30 cellular contexts compared by ENCODE assay signal in the genomic region with DNA sequence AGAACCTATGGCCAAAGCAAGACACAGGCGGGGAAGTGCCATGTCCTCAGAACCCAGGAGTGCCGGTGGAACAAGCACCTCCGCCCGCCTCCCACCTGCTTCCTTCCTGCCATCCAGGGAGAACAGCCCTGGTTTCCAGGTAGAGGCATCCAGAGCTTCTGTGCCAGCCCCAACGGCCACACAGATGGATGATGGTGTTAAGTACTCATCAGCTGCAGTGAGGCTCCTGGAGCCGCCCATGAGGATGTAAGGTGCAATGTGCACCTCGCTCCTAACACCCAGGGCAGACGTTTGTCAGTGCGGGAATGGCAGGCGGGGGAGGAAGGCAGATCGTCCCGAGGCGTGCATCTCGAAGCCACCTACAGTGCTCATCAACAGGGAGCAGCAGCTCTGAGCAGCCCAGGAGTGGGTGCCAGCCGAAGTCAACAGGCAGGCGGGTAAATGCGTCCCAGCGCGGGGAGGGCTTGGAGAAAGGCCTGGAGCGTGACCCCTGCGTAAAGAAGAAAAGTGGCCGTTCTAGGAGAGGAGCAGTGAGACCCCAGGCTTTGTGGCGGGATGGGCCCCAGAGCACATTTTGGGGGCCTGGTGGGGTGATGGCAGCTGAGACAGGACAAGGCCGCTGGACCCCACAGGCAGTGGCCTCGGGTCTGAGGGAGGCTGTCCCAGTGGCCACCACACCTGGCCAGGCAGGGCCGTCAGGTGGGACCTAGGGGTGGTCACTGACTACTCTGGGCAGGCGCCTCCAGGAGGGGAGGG. TPM values are rescaled to one million over a fixed set of nuclear protein-coding genes. Genes with fewer than 3 reads are reported as not detected.
DNase-seq lines count a peak whose midpoint lies in the region; ATAC-seq, FAIRE-seq and TF ChIP-seq lines count a peak whose summit lies in the region.
"Had no signal": no experiment of that assay in that cellular context is flagged by ENCODE, and none has a peak within 500 bp of the region (broad histone marks: within the 10 kb centered on the region; RNA-seq: fewer than 3 reads in every experiment).

No MANE protein-coding gene starts in this region.

- H3K79me2 ChIP-seq in HepG2 (ENCODE audit: insufficient read depth, low read length) = no peaks in the 10 kb centered on the region
- H3K79me2 ChIP-seq: hepatocyte had no signal

- no TSS peak for BruUV-seq in HepG2 (replicated peaks; lab: Mats Ljungman, UMichigan)

- TF ChIP-seq EP300 in HepG2 (IDR thresholded peaks at IDR 0.05; ENCODE audit: low read depth in 2 of 2, low read length in 2 of 2) = no peak
- TF ChIP-seq EP300 in HepG2 (CRISPR knock-in tag; IDR thresholded peaks at IDR 0.05; ENCODE audit: borderline replicate concordance) = no peak

- TF ChIP-seq CTCF in RWPE2 (IDR thresholded peaks at IDR 0.05; ENCODE audit: poor library complexity, severe bottlenecking) = no peak
- TF ChIP-seq CTCF in HepG2 (CRISPR knock-in tag; IDR thresholded peaks at IDR 0.05) = no peak

- in situ Hi-C loops in HepG2 (cut with HindIII; ENCODE audit: extremely low pct_ligation_motif_present, low pct_unique_long_range_greater_than_20kb) = no loop called here

- CTCF ChIA-PET in HepG2 (lab: Yijun Ruan, JAX; ENCODE audit: low intra/inter-chr PET ratio, low total read pairs) = no interaction called here

- H3K36me3 ChIP-seq in RWPE2 (ENCODE audit: low read depth) (no peaks in the 10 kb centered on the region), HepG2 (replicated peaks in 1 of 2; ENCODE audit: control insufficient read depth in 1 of 2, insufficient read depth in 2 of 2, low read length in 2 of 2) (no peaks in the 10 kb centered on the region)
- H3K36me3 ChIP-seq: MG63, neutrophil, Peyer's patch, SJCRH30 had no signal

- H3K9ac ChIP-seq in HepG2 (ENCODE audit: insufficient read depth, low read depth, low read length) = no peak overlapping the region
- H3K9ac ChIP-seq: KMS-11 had no signal

- no peak for TF ChIP-seq RAD21 in HepG2 (CRISPR knock-in tag; IDR thresholded peaks at IDR 0.05)

- ATAC-seq in RWPE2 (ENCODE audit: low read depth) (no peak), HepG2 (no peak), HG02571 (IDR thresholded peaks at IDR 0.05; ENCODE audit: unreplicated experiment) (no peak)
- ATAC-seq: activated CD8-positive, alpha-beta T cell treated with anti-CD3 and anti-CD28 coated beads, Interleukin-2, amount 10 ng/mL, durations not matched to agents 7 days and 5 days; GM12878; stimulated activated naive CD8-positive, alpha-beta T cell treated with anti-CD3 and anti-CD28 coated beads, Interleukin-15, Interleukin-2, amounts not matched to agents 100 U/mL and 50 U/mL, for 24 hours had no signal

- TF ChIP-seq POLR2A in HepG2 (IDR thresholded peaks at IDR 0.05; ENCODE audit: insufficient read depth in 1 of 2, low read depth in 2 of 2, low read length in 2 of 2) = no peak

- no peak overlapping the region for H3K27ac ChIP-seq in RWPE2 (ENCODE audit: poor library complexity, severe bottlenecking)
- no peak overlapping the region for H3K27ac ChIP-seq in HepG2 (ENCODE audit: extremely low read length, insufficient read depth, low read length)
- H3K27ac ChIP-seq: hepatocyte, KMS-11, neutrophil, Peyer's patch, SJCRH30, testis had no signal

- DNase-seq in DMS53 (lab: John Stamatoyannopoulos, UW) (peak; percentile 26), DMS53 treated with DMSO at 0.1 percent for 48 hours (lab: John Stamatoyannopoulos, UW; ENCODE audit: unreplicated experiment) (no peak), RWPE2 (ENCODE audit: low spot score) (peak; percentile 60), HepG2 (ENCODE audit: low spot score) (no peak), posterior vena cava (ENCODE audit: low spot score) (peak; percentile 70)
- DNase-seq in activated effector memory CD4-positive, alpha-beta T cell treated with anti-CD3 and anti-CD28 coated beads, Interleukin-2, amount 50 U/mL, for 16 hours = no peak
- DNase-seq in stimulated activated CD4-positive, alpha-beta T cell treated with anti-CD3 and anti-CD28 coated beads, Interleukin-2, amount 100 ng/mL, for 48 hours = no peak
- DNase-seq: activated CD4-positive, alpha-beta T cell treated with anti-CD3 and anti-CD28 coated beads for 4 hours; activated CD8-positive, alpha-beta T cell treated with anti-CD3 and anti-CD28 coated beads, Interleukin-2, amount 10 ng/mL, durations not matched to agents 7 days and 5 days; amniotic stem cell; CD4-positive, alpha-beta T cell; foreskin melanocyte; MG63; NCI-H2029 treated with DMSO at 0.1 percent for 48 hours; NCI-H2227 treated with DMSO at 0.1 percent for 48 hours; NCI-H748 treated with DMSO at 0.1 percent for 48 hours; Peyer's patch; small intestine; stimulated activated naive CD8-positive, alpha-beta T cell treated with anti-CD3 and anti-CD28 coated beads, Interleukin-15, Interleukin-2, amounts not matched to agents 100 U/mL and 50 U/mL, for 24 hours; SW 1271; T-helper 9 cell; testis had no signal

- intact Hi-C loops in HepG2 (cut with micrococcal nuclease; ENCODE audit: unreplicated experiment) (no loop called here), posterior vena cava (cut with DNase I) (no loop called here)

- no peak overlapping the region for H3K4me2 ChIP-seq in HepG2 (ENCODE audit: low read depth, low read length)
- H3K4me2 ChIP-seq: hepatocyte, KMS-11 had no signal

- H3K4me1 ChIP-seq in RWPE2 (ENCODE audit: insufficient read depth, poor library complexity, severe bottlenecking) (no peaks in the 10 kb centered on the region), HepG2 (ENCODE audit: insufficient read depth, low read length) (peaks cover 20% of the 10 kb centered on the region)
- H3K4me1 ChIP-seq: Peyer's patch, testis had no signal

- FAIRE-seq in HepG2 (lab: Jason Lieb, UNC) = no peak
- FAIRE-seq: A204.1, D721Med, GM12878, small intestine had no signal

- H3K9me3 ChIP-seq in RWPE2 (ENCODE audit: severe bottlenecking) (no peaks in the 10 kb centered on the region), HepG2 (ENCODE audit: low read length) (no peaks in the 10 kb centered on the region)
- H3K9me3 ChIP-seq: MG63, neutrophil, Peyer's patch, SJCRH30, testis had no signal

- no peak overlapping the region for H2AFZ ChIP-seq in HepG2 (ENCODE audit: low read length)
- H2AFZ ChIP-seq: hepatocyte had no signal

- peaks cover 11% of the 10 kb centered on the region for H3K27me3 ChIP-seq in RWPE2 (ENCODE audit: insufficient read depth, poor library complexity, severe bottlenecking)
- peaks cover 28 to 90% of the 10 kb centered on the region in 2 experiments for H3K27me3 ChIP-seq in HepG2 (ENCODE audit: control insufficient read depth in 1 of 2, insufficient read depth in 2 of 2, low read length in 2 of 2)
- H3K27me3 ChIP-seq: hepatocyte, testis had no signal

- H3K4me3 ChIP-seq in RWPE2 (ENCODE audit: severe bottlenecking) (no peak overlapping the region), HepG2 (replicated peaks in 1 of 3; ENCODE audit: insufficient read depth in 1 of 3, low read depth in 2 of 3, low read length in 3 of 3) (peak overlapping the region in 1 of 3 experiments; percentile 42; a peak in 1 of 6 replicates)
- H3K4me3 ChIP-seq: GM12878, hepatocyte, MG63, Peyer's patch, testis had no signal

- POLR2A ChIA-PET in HepG2 (lab: Yijun Ruan, JAX) = no interaction called here

- H4K20me1 ChIP-seq in HepG2 (ENCODE audit: insufficient read depth, low read length) = no peaks in the 10 kb centered on the region

- 28% methylated on average over 22 of the region's 27 CpGs for WGBS in HepG2 (ENCODE audit: low lambda C conversion rate)

TF ChIP-seq in HepG2, 621 proteins besides CTCF, POLR2A, EP300 and RAD21:
- 0 out of 2 replicates have a peak, but pooled peaks have one; percentile 29 for TF ChIP-seq ZNF788 (CRISPR knock-in tag; IDR thresholded peaks at IDR 0.05; ENCODE audit: borderline replicate concordance)
- no peak for TF ChIP-seq ZNF20 (CRISPR knock-in tag; IDR thresholded peaks at IDR 0.05)
- 0 out of 2 replicates have a peak, but pooled peaks have one; percentile 31 for TF ChIP-seq EZH2 (conservative IDR thresholded peaks at IDR 0.05; ENCODE audit: low read depth, low read length)
- TF ChIP-seq HOXA5 (CRISPR knock-in tag; IDR thresholded peaks at IDR 0.05) = no peak
- TF ChIP-seq ZNF530 (CRISPR knock-in tag; IDR thresholded peaks at IDR 0.05; ENCODE audit: low read depth) = no peak
- 0 out of 2 replicates have a peak, but pooled peaks have one; percentile 26 for TF ChIP-seq HNRNPL (IDR thresholded peaks at IDR 0.05; ENCODE audit: low read depth, low read length)

RNA-seq across cellular contexts. Expression of a gene that starts 46.1 kb away (rescaled TPM):
- total RNA-seq in HepG2 (2016; rRNA removed; fragmentation: Illumina TruSeq; extraction: Trizol) (23.5 and 30.6 TPM in 2 replicates), posterior vena cava (10 to 100 TPM; 19.1 to 21.4 TPM)
- total RNA-seq in HepG2 (2016; cell fraction: cytosol; rRNA removed; fragmentation: Illumina TruSeq; extraction: Trizol; ENCODE audit: low read depth) = 13.8 and 14.5 TPM in 2 replicates
- total RNA-seq in HepG2 (2016; cell fraction: insoluble cytoplasmic fraction; rRNA removed; fragmentation: Illumina TruSeq; extraction: Trizol) = 22.1 and 29.1 TPM in 2 replicates
- 23.0 and 24.3 TPM in 2 replicates for total RNA-seq in HepG2 (2016; cell fraction: membrane; rRNA removed; fragmentation: Illumina TruSeq; extraction: Trizol)
- total RNA-seq in HepG2 (2016; cell fraction: nucleus; rRNA removed; fragmentation: Illumina TruSeq; extraction: Trizol) = 19.3 and 21.6 TPM in 2 replicates
- 14.9 and 16.5 TPM in 2 replicates for polyA plus RNA-seq in HepG2 (2011; rRNA removed)
- 11.3 and 15.5 TPM in 2 replicates for polyA plus RNA-seq in HepG2 (2011; cell fraction: cytosol; rRNA removed)
- 31.3 and 34.0 TPM in 2 replicates for polyA plus RNA-seq in HepG2 (2011; cell fraction: nucleus; rRNA removed)
- polyA plus RNA-seq in HepG2 (2012) = 16.6 and 17.2 TPM in 2 replicates
- polyA plus RNA-seq in HepG2 (2016; cell fraction: cytosol; fragmentation: Illumina TruSeq; extraction: Trizol; ENCODE audit: low read depth) = 6.9 and 9.7 TPM in 2 replicates
- 21.8 and 22.0 TPM in 2 replicates for polyA plus RNA-seq in HepG2 (2016; cell fraction: insoluble cytoplasmic fraction; fragmentation: Illumina TruSeq; extraction: Trizol; ENCODE audit: low read depth)
- polyA plus RNA-seq in HepG2 (2016; cell fraction: membrane; fragmentation: Illumina TruSeq; extraction: Trizol; ENCODE audit: low read depth) = 11.2 and 13.0 TPM in 2 replicates
- polyA plus RNA-seq in HepG2 (2016; cell fraction: nucleus; fragmentation: Illumina TruSeq; extraction: Trizol; ENCODE audit: insufficient read depth, low read depth) = 37.2 and 38.9 TPM in 2 replicates
- polyA minus RNA-seq in HepG2 (2011; rRNA and poly(A)+ RNA removed; ENCODE audit: low replicate concordance) = 46.7 and 47.0 TPM in 2 replicates
- polyA minus RNA-seq in HepG2 (2011; cell fraction: cytosol; rRNA and poly(A)+ RNA removed) = 22.4 and 32.0 TPM in 2 replicates
- polyA minus RNA-seq in HepG2 (2011; cell fraction: nucleus; rRNA and poly(A)+ RNA removed) = 35.9 and 36.8 TPM in 2 replicates

Comparison
In these comparisons a context has a peak if more than half of its experiments do, and no peak if none do; other contexts are left out.
1. DNase-seq: peak in DMS53 (single experiment), RWPE2 (single experiment) and posterior vena cava (single experiment); none in DMS53 treated with DMSO at 0.1 percent for 48 hours (single experiment), HepG2 (single experiment), activated effector memory CD4-positive, alpha-beta T cell treated with anti-CD3 and anti-CD28 coated beads, Interleukin-2, amount 50 U/mL, for 16 hours (single experiment) and stimulated activated CD4-positive, alpha-beta T cell treated with anti-CD3 and anti-CD28 coated beads, Interleukin-2, amount 100 ng/mL, for 48 hours (0 of 2).